In genomic region chr10:103859161-103860141, GRCh38 we compare ENCODE assay signal across 2 cellular contexts.
TF ChIP-seq lines count a peak whose summit lies in the region.

No MANE protein-coding gene starts in this region.

TF ChIP-seq in HEK293, 187 proteins besides CTCF, POLR2A, EP300 and RAD21 (continues in another document):
- peak; percentile 50 for TF ChIP-seq PRDM1 (tag by site-specific recombination; IDR thresholded peaks at IDR 0.05)
- TF ChIP-seq ZBTB1 (tag by site-specific recombination; IDR thresholded peaks at IDR 0.05): no peak
- no peak for TF ChIP-seq ZBTB10 (tag by site-specific recombination; IDR thresholded peaks at IDR 0.05)
- no peak for TF ChIP-seq TCF7L2 (IDR thresholded peaks at IDR 0.05; ENCODE audit: borderline replicate concordance, low read depth, low read length)
- TF ChIP-seq ZNF19 (tag by site-specific recombination; IDR thresholded peaks at IDR 0.05; ENCODE audit: low read depth): no peak
- TF ChIP-seq ZNF654 (tag by site-specific recombination; IDR thresholded peaks at IDR 0.05; ENCODE audit: low read depth): peak; percentile 90
- TF ChIP-seq ZNF350 (tag by site-specific recombination; IDR thresholded peaks at IDR 0.05): no peak
- 0 out of 2 replicates have a peak, but pooled peaks have one; percentile 30 for TF ChIP-seq ZSCAN30 (tag by site-specific recombination; IDR thresholded peaks at IDR 0.05)
- TF ChIP-seq ZNF530 (tag by site-specific recombination; IDR thresholded peaks at IDR 0.05; ENCODE audit: low read depth): peak; percentile 100
- no peak for TF ChIP-seq ZNF423 (tag by site-specific recombination; IDR thresholded peaks at IDR 0.05)
- TF ChIP-seq ZBTB20 (tag by site-specific recombination; IDR thresholded peaks at IDR 0.05): no peak
- no peak for TF ChIP-seq ZNF776 (tag by site-specific recombination; IDR thresholded peaks at IDR 0.05; ENCODE audit: borderline replicate concordance)
- no peak for TF ChIP-seq BCL6B (tag by site-specific recombination; IDR thresholded peaks at IDR 0.05)
- 0 out of 2 replicates have a peak, but pooled peaks have one; percentile 24 for TF ChIP-seq ZNF449 (tag by site-specific recombination; IDR thresholded peaks at IDR 0.05)
- TF ChIP-seq ZNF398 (tag by site-specific recombination; IDR thresholded peaks at IDR 0.05): no peak
- no peak for TF ChIP-seq ZNF658 (tag by site-specific recombination; IDR thresholded peaks at IDR 0.05)
- TF ChIP-seq YY2 (tag by site-specific recombination; IDR thresholded peaks at IDR 0.05): no peak
- TF ChIP-seq IKZF3 (tag by site-specific recombination; IDR thresholded peaks at IDR 0.05): no peak
- no peak for TF ChIP-seq ZNF792 (tag by site-specific recombination; IDR thresholded peaks at IDR 0.05)

TF ChIP-seq in H1, 55 proteins besides CTCF, POLR2A, EP300 and RAD21:
- no peak for TF ChIP-seq RFX5 (IDR thresholded peaks at IDR 0.05; ENCODE audit: borderline replicate concordance, low read depth, low read length)
- TF ChIP-seq POU5F1 (IDR thresholded peaks at IDR 0.05; ENCODE audit: low read depth, low read length): no peak
- TF ChIP-seq CBX5 (IDR thresholded peaks at IDR 0.05; ENCODE audit: low read depth, low read length): no peak
- TF ChIP-seq USF2 (IDR thresholded peaks at IDR 0.05; ENCODE audit: low read length): no peak
- no peak for TF ChIP-seq CBX8 (IDR thresholded peaks at IDR 0.05; ENCODE audit: borderline replicate concordance, low read depth, low read length)
- TF ChIP-seq CHD7 (IDR thresholded peaks at IDR 0.05; ENCODE audit: insufficient replicate concordance, low read length): no peak
- TF ChIP-seq ASH2L (IDR thresholded peaks at IDR 0.05; ENCODE audit: low read length): no peak
- no peak for TF ChIP-seq TAF7 (optimal IDR thresholded peaks at IDR 0.05; ENCODE audit: borderline replicate concordance, low read depth, low read length)
